ENCODE assay signal across 30 cellular contexts in genomic region chr13:52463526-52463925, GRCh38.
"Had no signal": no experiment of that assay in that cellular context is flagged by ENCODE, and none has a peak within 500 bp of the region (broad histone marks: within the 10 kb centered on the region; RNA-seq: fewer than 3 reads in every experiment).

No MANE protein-coding gene starts in this region.

- H3K9me3 Mint-ChIP-seq: activated T-helper 17 cell treated with anti-CD3 and anti-CD28 coated beads, Interleukin-2, amount 50 U/mL, for 72 hours; effector memory CD8-positive, alpha-beta T cell; natural killer cell treated with Interleukin-12 subunit alpha and Interleukin-12 subunit beta and Interleukin-15 and Interleukin-18, amount 100 ng/mL, for 72 hours had no signal

- DNase-seq: activated CD4-positive, alpha-beta T cell treated with anti-CD3 and anti-CD28 coated beads for 48 hours; activated CD4-positive, CD25-positive, alpha-beta regulatory T cell; activated CD8-positive, alpha-beta memory T cell treated with anti-CD3 and anti-CD28 coated beads for 24 hours; activated CD8-positive, alpha-beta memory T cell treated with anti-CD3 and anti-CD28 coated beads, Interleukin-2, amount 50 U/mL, for 48 hours; activated T-cell treated with anti-CD3 and anti-CD28 coated beads, Interleukin-2, amount 50 U/mL, for 24 hours; caudate nucleus; cortex of kidney; effector memory CD8-positive, alpha-beta T cell; erythroblast; gastrocnemius medialis; glutamatergic neuron; islet precursor cell; left ventricle myocardium inferior; mesendoderm; ovary; right lobe of liver; stimulated activated CD4-positive, alpha-beta T cell treated with anti-CD3 and anti-CD28 coated beads, Interleukin-12 subunit alpha, Interleukin-12 subunit beta, amount 100 ng/mL, for 4 hours; stimulated activated CD4-positive, alpha-beta T cell treated with anti-CD3 and anti-CD28 coated beads, Interleukin-4, amount 100 ng/mL, for 1 hour; stimulated activated naive CD8-positive, alpha-beta T cell treated with anti-CD3 and anti-CD28 coated beads, Interleukin-15, Interleukin-2, amounts not matched to agents 100 U/mL and 50 U/mL, for 24 hours; testis; transverse colon had no signal

- H3K27me3 Mint-ChIP-seq: activated naive CD8-positive, alpha-beta T cell; activated T-cell treated with anti-CD3 and anti-CD28 coated beads, Interleukin-2, amount 50 U/mL, for 24 hours; activated T-helper 17 cell treated with anti-CD3 and anti-CD28 coated beads, Interleukin-2, amount 50 U/mL, for 72 hours; brain; effector memory CD8-positive, alpha-beta T cell; natural killer cell treated with Interleukin-12 subunit alpha and Interleukin-12 subunit beta and Interleukin-15 and Interleukin-18, amount 100 ng/mL, for 72 hours; progenitor cell of endocrine pancreas had no signal

- H3K27ac Mint-ChIP-seq: activated naive CD8-positive, alpha-beta T cell; activated T-cell treated with anti-CD3 and anti-CD28 coated beads, Interleukin-2, amount 50 U/mL, for 24 hours; activated T-helper 17 cell treated with anti-CD3 and anti-CD28 coated beads, Interleukin-2, amount 50 U/mL, for 72 hours; effector memory CD8-positive, alpha-beta T cell; natural killer cell treated with Interleukin-12 subunit alpha and Interleukin-12 subunit beta and Interleukin-15 and Interleukin-18, amount 100 ng/mL, for 72 hours; progenitor cell of endocrine pancreas had no signal

- H3K4me3 ChIP-seq: ascending aorta, gastrocnemius medialis, left ventricle myocardium inferior, lung, ovary, right lobe of liver, skin epidermis, testis, transverse colon had no signal

- H3K9me3 ChIP-seq: ascending aorta, gastrocnemius medialis, left ventricle myocardium inferior, ovary, right lobe of liver, testis, transverse colon had no signal

- ATAC-seq: activated T-helper 17 cell treated with anti-CD3 and anti-CD28 coated beads, Interleukin-2, amount 50 U/mL, for 72 hours; effector memory CD8-positive, alpha-beta T cell; gastrocnemius medialis; natural killer cell treated with Interleukin-12 subunit alpha and Interleukin-12 subunit beta and Interleukin-15 and Interleukin-18, amount 100 ng/mL, for 72 hours; right lobe of liver; SK-N-SH treated with all-trans-retinoic acid at 6 μM for 48 hours; stimulated activated naive CD8-positive, alpha-beta T cell treated with anti-CD3 and anti-CD28 coated beads, Interleukin-15, Interleukin-2, amounts not matched to agents 100 U/mL and 50 U/mL, for 24 hours had no signal

- H3K4me1 ChIP-seq: ascending aorta, gastrocnemius medialis, left ventricle myocardium inferior, right lobe of liver, testis, transverse colon had no signal

- H3K27me3 ChIP-seq: ascending aorta, gastrocnemius medialis, ovary, right lobe of liver, testis, transverse colon had no signal

- H3K36me3 ChIP-seq: ovary had no signal

- H3K27ac ChIP-seq: ascending aorta, gastrocnemius medialis, left ventricle myocardium inferior, ovary, right lobe of liver, skin epidermis, testis, transverse colon had no signal

- H3K4me3 Mint-ChIP-seq: activated naive CD8-positive, alpha-beta T cell; activated T-cell treated with anti-CD3 and anti-CD28 coated beads, Interleukin-2, amount 50 U/mL, for 24 hours; activated T-helper 17 cell treated with anti-CD3 and anti-CD28 coated beads, Interleukin-2, amount 50 U/mL, for 72 hours; brain; effector memory CD8-positive, alpha-beta T cell; natural killer cell treated with Interleukin-12 subunit alpha and Interleukin-12 subunit beta and Interleukin-15 and Interleukin-18, amount 100 ng/mL, for 72 hours had no signal
